9 cellular contexts compared by ENCODE assay signal in genomic region chr20:49750611-49751396, GRCh38. TPM values are rescaled to one million over a fixed set of nuclear protein-coding genes. Genes with fewer than 3 reads are reported as not detected.
A peak's percentile ranks its signal among the peaks of the same experiment; 100 is the strongest.
DNase-seq lines count a peak whose midpoint lies in the region; ATAC-seq and TF ChIP-seq lines count a peak whose summit lies in the region.
"Had no signal": no experiment of that assay in that cellular context is flagged by ENCODE, and none has a peak within 500 bp of the region (broad histone marks: within the 10 kb centered on the region; RNA-seq: fewer than 3 reads in every experiment).

No MANE protein-coding gene starts in this region.

- no peak overlapping the region for H3K4me3 Mint-ChIP-seq in activated CD8-positive, alpha-beta memory T cell treated with anti-CD3 and anti-CD28 coated beads, Interleukin-2, amount 10 ng/mL, durations not matched to agents 7 days and 5 days
- no peak overlapping the region for H3K4me3 Mint-ChIP-seq in activated T-cell treated with anti-CD3 and anti-CD28 coated beads, Interleukin-2, amount 50 U/mL, for 24 hours

- H3K4me2 ChIP-seq in OCI-LY7 (ENCODE audit: low read length), result peak overlapping the region; percentile 80

- H3K27me3 ChIP-seq in spleen (replicated peaks in 1 of 7), result no peaks in the 10 kb centered on the region
- H3K27me3 ChIP-seq: pancreas had no signal

- CTCF ChIA-PET in activated CD8-positive, alpha-beta memory T cell treated with anti-CD3 and anti-CD28 coated beads, Interleukin-2, amount 10 ng/mL, durations not matched to agents 7 days and 5 days (lab: Charles Lee), result interaction anchor here (1.3 to 1.4 kb wide), 2 partner anchors 11 to 27 kb away, joined by 3 to 4 read pairs; no protein-coding TSS in a partner anchor
- CTCF ChIA-PET in OCI-LY7 (lab: Charles Lee; ENCODE audit: unreplicated experiment), result interaction anchor here (0.5 kb wide), 1 partner anchor 20 kb away, joined by 3 read pairs; no protein-coding TSS in a partner anchor

- peak overlapping the region; percentile 91 for H3K27ac ChIP-seq in OCI-LY7 (ENCODE audit: low read depth, low read length, poor library complexity, severe bottlenecking)
- H3K27ac ChIP-seq in spleen, result peak overlapping the region in 5 of 8 donors; percentile 36 to 75 (median 62)
- H3K27ac ChIP-seq: pancreas had no signal

- no peak for TF ChIP-seq CTCF in OCI-LY7 (conservative IDR thresholded peaks at IDR 0.05; ENCODE audit: low read length)
- no peak for TF ChIP-seq CTCF in spleen (IDR thresholded peaks at IDR 0.05 in 8 of 11, conservative IDR thresholded peaks at IDR 0.05 in 3 of 11)

- H3K9me3 ChIP-seq in OCI-LY7 (ENCODE audit: low read length) (no peaks in the 10 kb centered on the region), spleen (no peaks in the 10 kb centered on the region)
- H3K9me3 ChIP-seq: pancreas had no signal

- peaks cover 52% of the 10 kb centered on the region for H3K4me1 ChIP-seq in OCI-LY7 (ENCODE audit: insufficient read depth, low read length, poor library complexity, severe bottlenecking)
- peaks cover 4 to 38% (median 19%) of the 10 kb centered on the region in 6 donors for H3K4me1 ChIP-seq in spleen

- no peaks in the 10 kb centered on the region for H3K36me3 Mint-ChIP-seq in activated CD8-positive, alpha-beta memory T cell treated with anti-CD3 and anti-CD28 coated beads, Interleukin-2, amount 10 ng/mL, durations not matched to agents 7 days and 5 days
- no peaks in the 10 kb centered on the region for H3K36me3 Mint-ChIP-seq in activated T-cell treated with anti-CD3 and anti-CD28 coated beads, Interleukin-2, amount 50 U/mL, for 24 hours (ENCODE audit: low read depth)

- peaks cover 17% of the 10 kb centered on the region for H3K27me3 Mint-ChIP-seq in activated CD8-positive, alpha-beta memory T cell treated with anti-CD3 and anti-CD28 coated beads, Interleukin-2, amount 10 ng/mL, durations not matched to agents 7 days and 5 days
- H3K27me3 Mint-ChIP-seq in activated T-cell treated with anti-CD3 and anti-CD28 coated beads, Interleukin-2, amount 50 U/mL, for 24 hours, result peaks cover 7% of the 10 kb centered on the region

- peaks cover 14% of the 10 kb centered on the region for H3K4me1 Mint-ChIP-seq in activated CD8-positive, alpha-beta memory T cell treated with anti-CD3 and anti-CD28 coated beads, Interleukin-2, amount 10 ng/mL, durations not matched to agents 7 days and 5 days
- H3K4me1 Mint-ChIP-seq in activated T-cell treated with anti-CD3 and anti-CD28 coated beads, Interleukin-2, amount 50 U/mL, for 24 hours (ENCODE audit: low read depth), result peaks cover 8% of the 10 kb centered on the region

- no peaks in the 10 kb centered on the region for H4K20me1 ChIP-seq in OCI-LY7 (ENCODE audit: insufficient read depth, low read length)

- H3K79me2 ChIP-seq in OCI-LY7 (ENCODE audit: insufficient read depth, low read depth, low read length), result no peaks in the 10 kb centered on the region

- BruUV-seq in OCI-LY7 (replicated peaks; lab: Mats Ljungman, UMichigan), result no TSS peak

- TF ChIP-seq POLR2A in spleen (IDR thresholded peaks at IDR 0.05), result no peak

- intact Hi-C loops in OCI-LY7 (cut with micrococcal nuclease; ENCODE audit: unreplicated experiment), result loop anchor here (2.0 to 5.0 kb wide), 5 partner anchors 38 to 130 kb away; partner anchors contain the start of gene B4GALT5
- intact Hi-C loops in spleen (cut with DNase I; ENCODE audit: low total_unique reads), result no loop called here

- WGBS in spleen, 5 donors, result 53 to 62% (median 58%) methylated on average over 12 of the region's 12 CpGs

- no peak overlapping the region for H3K27ac Mint-ChIP-seq in activated CD8-positive, alpha-beta memory T cell treated with anti-CD3 and anti-CD28 coated beads, Interleukin-2, amount 10 ng/mL, durations not matched to agents 7 days and 5 days
- H3K27ac Mint-ChIP-seq in activated T-cell treated with anti-CD3 and anti-CD28 coated beads, Interleukin-2, amount 50 U/mL, for 24 hours, result no peak overlapping the region

- H3K36me3 ChIP-seq in OCI-LY7 (ENCODE audit: insufficient read depth, low read length) (no peaks in the 10 kb centered on the region), spleen (no peaks in the 10 kb centered on the region)
- H3K36me3 ChIP-seq: pancreas had no signal

- POLR2A ChIA-PET in OCI-LY7 (lab: Charles Lee), result interaction anchor here (0.6 to 1.3 kb wide), 10 partner anchors 11 to 130 kb away, joined by 3 to 5 read pairs (median 3); no protein-coding TSS in a partner anchor

- peak; percentile 74 for DNase-seq in activated CD8-positive, alpha-beta memory T cell treated with anti-CD3 and anti-CD28 coated beads, Interleukin-2, amount 10 ng/mL, durations not matched to agents 7 days and 5 days
- DNase-seq in activated CD8-positive, alpha-beta memory T cell treated with anti-CD3 and anti-CD28 coated beads, Interleukin-2, amount 50 U/mL, for 48 hours, result no peak
- peak; percentile 89 for DNase-seq in OCI-LY7 (ENCODE audit: low spot score)
- DNase-seq in spleen, result peak; percentile 80
- no peak for DNase-seq in GOT3 (lab: John Stamatoyannopoulos, UW)
- DNase-seq in activated T-cell treated with anti-CD3 and anti-CD28 coated beads, Interleukin-2, amount 50 U/mL, for 24 hours, result no peak
- DNase-seq in retina, result no peak
- DNase-seq: pancreas had no signal

- no peaks in the 10 kb centered on the region for H3K9me2 ChIP-seq in OCI-LY7 (ENCODE audit: insufficient read depth, low read length)

- H3K4me3 ChIP-seq in OCI-LY7 (ENCODE audit: low read depth, low read length, poor library complexity, severe bottlenecking) (peak overlapping the region; percentile 51), spleen (peak overlapping the region in 1 of 8 donors; percentile 22)
- H3K4me3 ChIP-seq: pancreas had no signal

- H2AFZ ChIP-seq in OCI-LY7 (ENCODE audit: low read length), result peak overlapping the region; percentile 99

- H3K9me3 Mint-ChIP-seq in activated CD8-positive, alpha-beta memory T cell treated with anti-CD3 and anti-CD28 coated beads, Interleukin-2, amount 10 ng/mL, durations not matched to agents 7 days and 5 days (ENCODE audit: low read depth), result no peaks in the 10 kb centered on the region
- no peaks in the 10 kb centered on the region for H3K9me3 Mint-ChIP-seq in activated T-cell treated with anti-CD3 and anti-CD28 coated beads, Interleukin-2, amount 50 U/mL, for 24 hours

- peak; percentile 72 for ATAC-seq in activated CD8-positive, alpha-beta memory T cell treated with anti-CD3 and anti-CD28 coated beads, Interleukin-2, amount 10 ng/mL, durations not matched to agents 7 days and 5 days
- peak; percentile 76 for ATAC-seq in HG02759 (IDR thresholded peaks at IDR 0.05; ENCODE audit: unreplicated experiment)

RNA-seq across cellular contexts. Expression of gene B4GALT5, which starts 37.1 kb away (rescaled TPM):
- total RNA-seq in activated CD8-positive, alpha-beta memory T cell treated with anti-CD3 and anti-CD28 coated beads, Interleukin-2, amount 10 ng/mL, durations not matched to agents 7 days and 5 days, result 10 to 100 TPM; 28.1 to 30.9 TPM
- total RNA-seq in OCI-LY7 (2014; rRNA removed; shearing (Covaris generic)), result 9.7 and 9.8 TPM in 2 replicates
- total RNA-seq in OCI-LY7 (2022) (14.8 and 18.8 TPM in 2 replicates), spleen (10 to 100 TPM; 41.1 to 79.0 (median 63.4) TPM)
- polyA plus RNA-seq in spleen, result 10 to 100 TPM in 1 of 3 donors, 1 to 10 TPM in 2; 3.9 to 15.7 (median 4.3) TPM

Comparison
In these comparisons a context has a peak if more than half of its experiments do, and no peak if none do; other contexts are left out.
1. DNase-seq: peak in activated CD8-positive, alpha-beta memory T cell treated with anti-CD3 and anti-CD28 coated beads, Interleukin-2, amount 10 ng/mL, durations not matched to agents 7 days and 5 days (single experiment), OCI-LY7 (single experiment) and spleen (single experiment); none in activated CD8-positive, alpha-beta memory T cell treated with anti-CD3 and anti-CD28 coated beads, Interleukin-2, amount 50 U/mL, for 48 hours (single experiment), GOT3 (single experiment), activated T-cell treated with anti-CD3 and anti-CD28 coated beads, Interleukin-2, amount 50 U/mL, for 24 hours (single experiment) and retina (single experiment).